ENCODE assay signal across 8 cellular contexts in genomic region chr6:43629104-43629504, GRCh38. TPM values are rescaled to one million over a fixed set of nuclear protein-coding genes. Genes with fewer than 3 reads are reported as not detected.
DNase-seq lines count a peak whose midpoint lies in the region; TF ChIP-seq lines count a peak whose summit lies in the region.

Gene GTPBP2 (minus strand): TSS chr6:43629264. CDS start chr6:43629162, 102 bp downstream.

- peaks cover 49% of the 10 kb centered on the region for H3K4me1 Mint-ChIP-seq in activated naive CD4-positive, alpha-beta T cell treated with anti-CD3 and anti-CD28 coated beads, Interleukin-2, amount 10 ng/mL, durations not matched to agents 7 days and 5 days

- peak within 1 kb of the TSS; percentile 100 for H3K27ac Mint-ChIP-seq in activated naive CD4-positive, alpha-beta T cell treated with anti-CD3 and anti-CD28 coated beads, Interleukin-2, amount 10 ng/mL, durations not matched to agents 7 days and 5 days

- no peaks in the 10 kb centered on the region for H3K27me3 Mint-ChIP-seq in activated naive CD4-positive, alpha-beta T cell treated with anti-CD3 and anti-CD28 coated beads, Interleukin-2, amount 10 ng/mL, durations not matched to agents 7 days and 5 days

- no peak for TF ChIP-seq CTCF in HFF-Myc (IDR thresholded peaks at IDR 0.05; ENCODE audit: low read depth, low read length, missing control alignments)

- H3K9me3 Mint-ChIP-seq in activated naive CD4-positive, alpha-beta T cell treated with anti-CD3 and anti-CD28 coated beads, Interleukin-2, amount 10 ng/mL, durations not matched to agents 7 days and 5 days: no peaks in the 10 kb centered on the region

- CTCF ChIA-PET in activated naive CD4-positive, alpha-beta T cell treated with anti-CD3 and anti-CD28 coated beads, Interleukin-2, amount 10 ng/mL, durations not matched to agents 7 days and 5 days (lab: Charles Lee): interaction anchor here (1.0 to 2.4 kb wide), 7 partner anchors 9 to 450 kb away, joined by 3 to 9 read pairs (median 3); partner anchors contain the start of gene VEGFA

- peak within 1 kb of the TSS; percentile 95 for H3K27ac ChIP-seq in SK-N-MC
- peak within 1 kb of the TSS; percentile 95 for H3K27ac ChIP-seq in temporal lobe (ENCODE audit: low read depth, low read length)

- H3K9me3 ChIP-seq in SK-N-MC (ENCODE audit: low read depth, low read length): no peaks in the 10 kb centered on the region

- H3K36me3 Mint-ChIP-seq in activated naive CD4-positive, alpha-beta T cell treated with anti-CD3 and anti-CD28 coated beads, Interleukin-2, amount 10 ng/mL, durations not matched to agents 7 days and 5 days: peaks cover 36% of the 10 kb centered on the region

- peaks cover 22% of the 10 kb centered on the region for H3K36me3 ChIP-seq in SK-N-MC (ENCODE audit: insufficient read depth, low read length)

- peak; percentile 96 for DNase-seq in GF-D8 (lab: John Stamatoyannopoulos, UW)
- peak; percentile 90 for DNase-seq in HFF-Myc (ENCODE audit: extremely low read depth, low read depth)
- peak; percentile 99 for DNase-seq in NAMALWA (ENCODE audit: low spot score)
- peak; percentile 75 for DNase-seq in SK-N-MC (ENCODE audit: low read depth, low spot score)
- DNase-seq in activated naive CD4-positive, alpha-beta T cell treated with anti-CD3 and anti-CD28 coated beads, Interleukin-2, amount 10 ng/mL, durations not matched to agents 7 days and 5 days: peak; percentile 98
- DNase-seq in germinal center (ENCODE audit: low spot score): peak; percentile 96
- DNase-seq in nucleus accumbens (lab: John Stamatoyannopoulos, UW): peak; percentile 68 to 100 (median 99)

- H3K9ac ChIP-seq in SK-N-MC (ENCODE audit: insufficient read length): peak within 1 kb of the TSS; percentile 90

- peak within 1 kb of the TSS; percentile 87 for H3K4me3 ChIP-seq in HFF-Myc (replicated peaks; ENCODE audit: low read depth, low read length)
- H3K4me3 ChIP-seq in SK-N-MC: peak within 1 kb of the TSS; percentile 82

- peak within 1 kb of the TSS; percentile 99 for H3K4me3 Mint-ChIP-seq in activated naive CD4-positive, alpha-beta T cell treated with anti-CD3 and anti-CD28 coated beads, Interleukin-2, amount 10 ng/mL, durations not matched to agents 7 days and 5 days

RNA-seq across cellular contexts. Expression of gene GTPBP2, which starts in this region (rescaled TPM):
- total RNA-seq in temporal lobe: 23.6 TPM

Comparison
In these comparisons a context has a peak if more than half of its experiments do, and no peak if none do; other contexts are left out.
1. Peak in every context shown above with its lines: DNase-seq, H3K4me3 ChIP-seq and H3K27ac ChIP-seq.